Comparison of ENCODE assay signal across 8 cellular contexts in the genomic region with DNA sequence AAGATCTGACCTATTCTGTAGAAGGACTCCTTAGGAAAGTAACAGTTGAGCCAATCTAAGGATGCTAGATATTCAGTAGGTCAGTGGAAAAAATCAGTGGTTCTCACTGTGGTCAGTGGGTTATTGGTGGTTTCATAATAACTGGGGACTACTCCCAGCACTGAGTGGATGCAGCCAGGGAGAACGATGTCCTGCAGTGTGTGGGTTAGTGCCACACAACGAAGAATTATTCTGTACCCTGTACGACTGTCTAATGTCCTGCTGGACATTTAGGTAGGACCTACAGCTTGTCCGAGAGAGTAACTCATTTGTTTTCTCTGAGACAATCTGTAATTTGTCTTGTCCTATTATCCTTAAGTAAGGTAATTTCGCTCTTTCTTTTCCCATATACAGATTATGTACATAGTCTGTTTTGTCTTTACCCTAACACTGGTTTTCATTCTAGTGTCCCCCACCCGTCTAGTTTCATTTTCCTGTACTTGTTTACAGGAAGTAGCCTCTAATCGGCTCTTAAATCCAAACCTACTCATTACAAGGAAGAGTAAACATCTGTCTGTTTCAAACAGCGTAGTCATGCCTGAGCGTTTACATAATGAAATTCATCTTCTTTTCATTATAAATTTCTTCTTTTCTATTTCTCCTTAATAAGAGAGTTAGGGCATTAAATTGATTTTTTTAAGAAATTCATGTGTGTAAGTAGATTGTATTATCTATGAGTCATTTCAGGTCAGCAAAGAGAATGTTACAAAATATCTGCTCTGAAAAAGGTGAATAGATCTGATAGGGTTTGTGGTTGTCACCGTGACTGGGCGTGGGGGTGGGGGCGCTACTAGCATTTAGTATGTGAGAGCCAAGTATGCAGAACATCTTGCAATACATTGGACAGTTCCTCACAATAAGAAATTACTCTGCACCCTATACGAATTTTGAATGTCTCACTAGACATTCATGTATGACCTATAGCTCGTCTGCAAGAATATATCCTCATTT. TPM values are rescaled to one million over a fixed set of nuclear protein-coding genes. Genes with fewer than 3 reads are reported as not detected.
A peak's percentile ranks its signal among the peaks of the same experiment; 100 is the strongest.
DNase-seq lines count a peak whose midpoint lies in the region; ATAC-seq and TF ChIP-seq lines count a peak whose summit lies in the region.

No MANE protein-coding gene starts in this region.

- H3K27me3 Mint-ChIP-seq in CD8-positive, alpha-beta T cell (ENCODE audit: low read depth), result no peaks in the 10 kb centered on the region
- peaks cover 2% of the 10 kb centered on the region for H3K27me3 Mint-ChIP-seq in activated CD8-positive, alpha-beta memory T cell treated with anti-CD3 and anti-CD28 coated beads, Interleukin-2, amount 10 ng/mL, durations not matched to agents 7 days and 5 days

- POLR2A ChIA-PET in CD8-positive, alpha-beta T cell (lab: Charles Lee), result interaction anchor here (1.9 to 2.5 kb wide), 2 partner anchors 8 to 51 kb away, joined by 7 to 11 read pairs; a partner anchor contains a TSS

- peak; percentile 75 for ATAC-seq in CD8-positive, alpha-beta T cell
- ATAC-seq in activated CD8-positive, alpha-beta memory T cell treated with anti-CD3 and anti-CD28 coated beads, Interleukin-2, amount 10 ng/mL, durations not matched to agents 7 days and 5 days, result peak; percentile 64
- peak; percentile 36 to 80 (median 50) for ATAC-seq in right lobe of liver
- ATAC-seq in GM19397 (IDR thresholded peaks at IDR 0.05; ENCODE audit: unreplicated experiment), result no peak
- ATAC-seq in HG03439 (IDR thresholded peaks at IDR 0.05; ENCODE audit: unreplicated experiment), result no peak

- WGBS in right lobe of liver (ENCODE audit: insufficient coverage, low coverage, low lambda C conversion rate, missing lambda C conversion rate), result 43% methylated on average over 11 of the region's 14 CpGs

- peaks cover 56% of the 10 kb centered on the region for H3K36me3 Mint-ChIP-seq in CD8-positive, alpha-beta T cell
- peaks cover 59% of the 10 kb centered on the region for H3K36me3 Mint-ChIP-seq in activated CD8-positive, alpha-beta memory T cell treated with anti-CD3 and anti-CD28 coated beads, Interleukin-2, amount 10 ng/mL, durations not matched to agents 7 days and 5 days

- H3K27me3 ChIP-seq in CD8-positive, alpha-beta T cell (ENCODE audit: insufficient read depth, low read length), result no peaks in the 10 kb centered on the region
- H3K27me3 ChIP-seq in right lobe of liver, result no peaks in the 10 kb centered on the region

- H3K9me3 ChIP-seq in CD8-positive, alpha-beta T cell (ENCODE audit: low read length), result no peaks in the 10 kb centered on the region
- H3K9me3 ChIP-seq in right lobe of liver, result no peaks in the 10 kb centered on the region

- peaks cover 36% of the 10 kb centered on the region for H3K36me3 ChIP-seq in CD8-positive, alpha-beta T cell (ENCODE audit: insufficient read depth, low read length)
- peaks cover 0 to 36% (median 10%) of the 10 kb centered on the region in 4 donors for H3K36me3 ChIP-seq in right lobe of liver

- CTCF ChIA-PET in CD8-positive, alpha-beta T cell (lab: Charles Lee), result interaction anchor here (0.6 to 1.6 kb wide), 7 partner anchors 9 to 158 kb away, joined by 3 to 7 read pairs (median 4); no protein-coding TSS in a partner anchor
- CTCF ChIA-PET in activated CD8-positive, alpha-beta memory T cell treated with anti-CD3 and anti-CD28 coated beads, Interleukin-2, amount 10 ng/mL, durations not matched to agents 7 days and 5 days (lab: Charles Lee), result interaction anchor here (0.9 to 1.5 kb wide), 4 partner anchors 9 to 71 kb away, joined by 3 to 4 read pairs (median 3); a partner anchor contains a TSS

- peak overlapping the region; percentile 24 for H3K4me3 Mint-ChIP-seq in CD8-positive, alpha-beta T cell
- peak overlapping the region; percentile 56 for H3K4me3 Mint-ChIP-seq in activated CD8-positive, alpha-beta memory T cell treated with anti-CD3 and anti-CD28 coated beads, Interleukin-2, amount 10 ng/mL, durations not matched to agents 7 days and 5 days

- H3K9me3 Mint-ChIP-seq in CD8-positive, alpha-beta T cell, result no peaks in the 10 kb centered on the region
- no peaks in the 10 kb centered on the region for H3K9me3 Mint-ChIP-seq in activated CD8-positive, alpha-beta memory T cell treated with anti-CD3 and anti-CD28 coated beads, Interleukin-2, amount 10 ng/mL, durations not matched to agents 7 days and 5 days (ENCODE audit: low read depth)

- TF ChIP-seq POLR2A in NB4 (IDR thresholded peaks at IDR 0.05; ENCODE audit: extremely low read depth, insufficient read length) (no peak), right lobe of liver (IDR thresholded peaks at IDR 0.05) (no peak)

- peaks cover 61% of the 10 kb centered on the region for H3K4me1 Mint-ChIP-seq in CD8-positive, alpha-beta T cell (ENCODE audit: low read depth)
- peaks cover 69% of the 10 kb centered on the region for H3K4me1 Mint-ChIP-seq in activated CD8-positive, alpha-beta memory T cell treated with anti-CD3 and anti-CD28 coated beads, Interleukin-2, amount 10 ng/mL, durations not matched to agents 7 days and 5 days

- H3K4me3 ChIP-seq in CD8-positive, alpha-beta T cell (ENCODE audit: low read depth, low read length), result no peak overlapping the region
- H3K4me3 ChIP-seq in NB4 (ENCODE audit: low read depth, low read length) (no peak overlapping the region), right lobe of liver (no peak overlapping the region)

- H3K27ac Mint-ChIP-seq in CD8-positive, alpha-beta T cell, result peak overlapping the region; percentile 89
- H3K27ac Mint-ChIP-seq in activated CD8-positive, alpha-beta memory T cell treated with anti-CD3 and anti-CD28 coated beads, Interleukin-2, amount 10 ng/mL, durations not matched to agents 7 days and 5 days, result peak overlapping the region; percentile 90

- H3K4me1 ChIP-seq in CD8-positive, alpha-beta T cell (ENCODE audit: insufficient read depth, low read length), result peaks cover 24% of the 10 kb centered on the region
- H3K4me1 ChIP-seq in right lobe of liver, result no peaks in the 10 kb centered on the region

- DNase-seq in CD8-positive, alpha-beta T cell, result peak; percentile 43 to 83 (median 73)
- peak; percentile 85 for DNase-seq in NB4 (ENCODE audit: low read depth)
- DNase-seq in activated CD8-positive, alpha-beta memory T cell treated with anti-CD3 and anti-CD28 coated beads, Interleukin-2, amount 10 ng/mL, durations not matched to agents 7 days and 5 days, result peak; percentile 87
- peak in 1 of 3 donors; percentile 48 for DNase-seq in right lobe of liver
- no peak for DNase-seq in NCI-H524 (lab: John Stamatoyannopoulos, UW)
- DNase-seq in inferior parietal cortex (ENCODE audit: extremely low spot score), result no peak

- intact Hi-C loops in CD8-positive, alpha-beta T cell (cut with DNase I, micrococcal nuclease), result loop anchor here (2.0 to 10.0 kb wide), 3 partner anchors 17 to 159 kb away; no protein-coding TSS in a partner anchor
- intact Hi-C loops in right lobe of liver (cut with DNase I), result no loop called here

- no peak for TF ChIP-seq CTCF in CD8-positive, alpha-beta T cell (IDR thresholded peaks at IDR 0.05)
- TF ChIP-seq CTCF in NB4 (IDR thresholded peaks at IDR 0.05; ENCODE audit: low read depth, low read length) (peak; percentile 6), right lobe of liver (IDR thresholded peaks at IDR 0.05) (no peak)

- H3K27ac ChIP-seq in CD8-positive, alpha-beta T cell (ENCODE audit: low read depth, low read length), result no peak overlapping the region
- H3K27ac ChIP-seq in right lobe of liver, result no peak overlapping the region

RNA-seq across cellular contexts. Expression of a gene that starts 8.3 kb away (rescaled TPM):
- total RNA-seq in CD8-positive, alpha-beta T cell, result under 1 TPM; 0.16 to 0.44 TPM
- 10 to 100 TPM; 15.7 to 17.9 TPM for total RNA-seq in activated CD8-positive, alpha-beta memory T cell treated with anti-CD3 and anti-CD28 coated beads, Interleukin-2, amount 10 ng/mL, durations not matched to agents 7 days and 5 days
- total RNA-seq in right lobe of liver, result 1 to 10 TPM in 5 of 6 experiments, under 1 TPM in 1; 0.93 to 3.7 (median 1.8) TPM

Comparison
In these comparisons a context has a peak if more than half of its experiments do, and no peak if none do; other contexts are left out.
1. ATAC-seq: peak in CD8-positive, alpha-beta T cell (single experiment), activated CD8-positive, alpha-beta memory T cell treated with anti-CD3 and anti-CD28 coated beads, Interleukin-2, amount 10 ng/mL, durations not matched to agents 7 days and 5 days (single experiment) and right lobe of liver (4 of 4); none in GM19397 (single experiment) and HG03439 (single experiment).
2. DNase-seq: peak in CD8-positive, alpha-beta T cell (7 of 7), NB4 (single experiment) and activated CD8-positive, alpha-beta memory T cell treated with anti-CD3 and anti-CD28 coated beads, Interleukin-2, amount 10 ng/mL, durations not matched to agents 7 days and 5 days (single experiment); none in NCI-H524 (0 of 2) and inferior parietal cortex (single experiment).
3. intact Hi-C loops: an anchor here in CD8-positive, alpha-beta T cell (2.0 to 10.0 kb wide); none called in right lobe of liver.